In the genomic region with DNA sequence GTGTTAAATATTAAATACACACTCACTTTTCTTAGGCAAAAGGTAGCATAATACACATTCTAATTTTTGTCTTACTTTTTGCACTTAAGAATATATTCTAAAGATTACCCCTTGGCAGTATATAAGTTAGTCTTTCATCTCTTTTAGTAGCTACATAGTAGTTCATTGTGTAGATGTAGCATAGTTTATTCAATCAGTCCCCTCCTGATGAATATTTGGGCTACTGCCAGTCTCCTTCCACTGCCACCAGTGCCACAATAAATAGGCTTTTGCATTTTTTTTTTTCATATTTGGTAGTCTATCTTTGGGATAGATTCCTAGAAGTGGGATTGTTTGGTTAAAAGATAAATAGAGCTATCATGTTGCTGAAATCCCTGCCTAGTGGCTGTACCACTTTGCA, we compare ENCODE assay signal across 14 cellular contexts.
"Had no signal": no experiment of that assay in that cellular context is flagged by ENCODE, and none has a peak within 500 bp of the region (broad histone marks: within the 10 kb centered on the region; RNA-seq: fewer than 3 reads in every experiment).

No MANE protein-coding gene starts in this region.

- H3K9me3 ChIP-seq: testis had no signal

- H3K4me3 Mint-ChIP-seq: activated CD4-positive, alpha-beta T cell treated with anti-CD3 and anti-CD28 coated beads, Interleukin-2, amount 10 ng/mL, durations not matched to agents 7 days and 5 days; neural crest cell had no signal

- ATAC-seq: heart right ventricle had no signal

- H3K4me1 ChIP-seq: sigmoid colon, upper lobe of left lung had no signal

- H3K27me3 ChIP-seq: body of pancreas, testis, upper lobe of left lung had no signal

- H3K36me3 ChIP-seq: cardiac muscle cell, heart right ventricle, sigmoid colon, upper lobe of left lung had no signal

- H3K4me3 ChIP-seq: body of pancreas, cardiac muscle cell, heart right ventricle, sigmoid colon, smooth muscle cell, testis, upper lobe of left lung had no signal

- H3K9me3 Mint-ChIP-seq: neural crest cell had no signal

- DNase-seq: activated naive CD4-positive, alpha-beta T cell treated with Interleukin-2 at 50 U/mL for 16 hours; anterior cingulate cortex; cortex of kidney; heart right ventricle; left cardiac atrium; occipital lobe; sigmoid colon; testis; upper lobe of left lung had no signal

- H3K27ac ChIP-seq: cardiac muscle cell, heart right ventricle, sigmoid colon, testis, upper lobe of left lung had no signal
